Comparison of ENCODE assay signal across 1 cellular context in the genomic region with DNA sequence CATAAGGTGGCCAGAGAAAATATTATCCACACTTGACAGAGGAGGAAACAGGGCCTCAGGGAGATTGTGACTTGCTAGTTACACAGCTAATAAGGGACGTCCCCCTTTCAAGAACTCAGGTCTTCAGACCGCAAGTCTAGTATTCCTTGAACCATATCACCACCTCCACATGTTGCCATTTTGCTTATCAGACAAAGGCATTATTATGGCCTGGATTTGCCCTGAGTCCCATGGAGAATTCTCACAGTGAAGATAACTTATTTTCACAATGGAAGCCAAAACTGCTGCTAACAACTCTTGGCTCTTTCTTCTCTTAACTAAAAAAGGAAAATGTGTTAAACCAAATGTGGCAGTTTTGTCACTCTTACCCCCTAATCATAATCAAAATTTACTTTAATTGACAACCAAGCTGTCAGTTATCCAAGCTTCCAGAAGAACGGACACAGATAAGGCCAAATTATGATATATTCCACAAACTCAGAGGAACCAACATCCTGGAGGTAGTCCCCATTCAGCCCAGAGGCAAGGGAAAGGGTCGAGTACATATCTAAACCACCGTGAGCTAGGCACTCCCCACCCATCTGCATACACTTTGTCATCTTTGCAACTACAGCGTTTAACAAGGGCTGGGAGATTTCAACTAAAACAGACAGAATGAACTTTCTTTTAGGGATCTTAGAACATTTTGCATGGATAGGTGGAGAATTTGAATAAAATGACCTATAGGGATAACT.
TF ChIP-seq lines count a peak whose summit lies in the region.

No MANE protein-coding gene starts in this region.

TF ChIP-seq in K562, 482 proteins besides CTCF, POLR2A, EP300 and RAD21 (continued from another document and continues in another):
- TF ChIP-seq, protein P1, sequence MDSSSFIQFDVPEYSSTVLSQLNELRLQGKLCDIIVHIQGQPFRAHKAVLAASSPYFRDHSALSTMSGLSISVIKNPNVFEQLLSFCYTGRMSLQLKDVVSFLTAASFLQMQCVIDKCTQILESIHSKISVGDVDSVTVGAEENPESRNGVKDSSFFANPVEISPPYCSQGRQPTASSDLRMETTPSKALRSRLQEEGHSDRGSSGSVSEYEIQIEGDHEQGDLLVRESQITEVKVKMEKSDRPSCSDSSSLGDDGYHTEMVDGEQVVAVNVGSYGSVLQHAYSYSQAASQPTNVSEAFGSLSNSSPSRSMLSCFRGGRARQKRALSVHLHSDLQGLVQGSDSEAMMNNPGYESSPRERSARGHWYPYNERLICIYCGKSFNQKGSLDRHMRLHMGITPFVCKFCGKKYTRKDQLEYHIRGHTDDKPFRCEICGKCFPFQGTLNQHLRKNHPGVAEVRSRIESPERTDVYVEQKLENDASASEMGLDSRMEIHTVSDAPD (CRISPR knock-in tag; IDR thresholded peaks at IDR 0.05) = no peak
- no peak for TF ChIP-seq HDAC3 (IDR thresholded peaks at IDR 0.05; ENCODE audit: borderline replicate concordance, partially characterized antibody)
- TF ChIP-seq, protein P2, sequence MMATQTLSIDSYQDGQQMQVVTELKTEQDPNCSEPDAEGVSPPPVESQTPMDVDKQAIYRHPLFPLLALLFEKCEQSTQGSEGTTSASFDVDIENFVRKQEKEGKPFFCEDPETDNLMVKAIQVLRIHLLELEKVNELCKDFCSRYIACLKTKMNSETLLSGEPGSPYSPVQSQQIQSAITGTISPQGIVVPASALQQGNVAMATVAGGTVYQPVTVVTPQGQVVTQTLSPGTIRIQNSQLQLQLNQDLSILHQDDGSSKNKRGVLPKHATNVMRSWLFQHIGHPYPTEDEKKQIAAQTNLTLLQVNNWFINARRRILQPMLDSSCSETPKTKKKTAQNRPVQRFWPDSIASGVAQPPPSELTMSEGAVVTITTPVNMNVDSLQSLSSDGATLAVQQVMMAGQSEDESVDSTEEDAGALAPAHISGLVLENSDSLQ (IDR thresholded peaks at IDR 0.05) = peak; percentile 44; the same call in 1 of the 2 replicates
- TF ChIP-seq, protein P3, sequence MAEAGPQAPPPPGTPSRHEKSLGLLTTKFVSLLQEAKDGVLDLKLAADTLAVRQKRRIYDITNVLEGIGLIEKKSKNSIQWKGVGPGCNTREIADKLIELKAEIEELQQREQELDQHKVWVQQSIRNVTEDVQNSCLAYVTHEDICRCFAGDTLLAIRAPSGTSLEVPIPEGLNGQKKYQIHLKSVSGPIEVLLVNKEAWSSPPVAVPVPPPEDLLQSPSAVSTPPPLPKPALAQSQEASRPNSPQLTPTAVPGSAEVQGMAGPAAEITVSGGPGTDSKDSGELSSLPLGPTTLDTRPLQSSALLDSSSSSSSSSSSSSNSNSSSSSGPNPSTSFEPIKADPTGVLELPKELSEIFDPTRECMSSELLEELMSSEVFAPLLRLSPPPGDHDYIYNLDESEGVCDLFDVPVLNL (CRISPR knock-in tag; IDR thresholded peaks at IDR 0.05; ENCODE audit: low read depth) = no peak
- no peak for TF ChIP-seq ETV6 (IDR thresholded peaks at IDR 0.05; ENCODE audit: borderline replicate concordance in 1 of 2, low read depth in 2 of 2, low read length in 1 of 2)
- TF ChIP-seq ETV6 (CRISPR knock-in tag; IDR thresholded peaks at IDR 0.05; ENCODE audit: borderline replicate concordance) = no peak
- TF ChIP-seq EHMT2 (IDR thresholded peaks at IDR 0.05) = peak; percentile 71
- TF ChIP-seq RCOR1 (IDR thresholded peaks at IDR 0.05; ENCODE audit: borderline replicate concordance in 1 of 2, low read depth in 2 of 2, low read length in 2 of 2) = peak in 1 of 2 experiments; percentile 87; a peak in 2 of 4 replicates
- TF ChIP-seq ZNF140 (CRISPR knock-in tag; IDR thresholded peaks at IDR 0.05) = no peak
- TF ChIP-seq RUNX1 (IDR thresholded peaks at IDR 0.05; ENCODE audit: low read depth) = peak; percentile 64; the same call in 1 of the 2 replicates
- TF ChIP-seq NFIX (CRISPR knock-in tag; IDR thresholded peaks at IDR 0.05; ENCODE audit: low read depth) = no peak
- TF ChIP-seq, protein P4, sequence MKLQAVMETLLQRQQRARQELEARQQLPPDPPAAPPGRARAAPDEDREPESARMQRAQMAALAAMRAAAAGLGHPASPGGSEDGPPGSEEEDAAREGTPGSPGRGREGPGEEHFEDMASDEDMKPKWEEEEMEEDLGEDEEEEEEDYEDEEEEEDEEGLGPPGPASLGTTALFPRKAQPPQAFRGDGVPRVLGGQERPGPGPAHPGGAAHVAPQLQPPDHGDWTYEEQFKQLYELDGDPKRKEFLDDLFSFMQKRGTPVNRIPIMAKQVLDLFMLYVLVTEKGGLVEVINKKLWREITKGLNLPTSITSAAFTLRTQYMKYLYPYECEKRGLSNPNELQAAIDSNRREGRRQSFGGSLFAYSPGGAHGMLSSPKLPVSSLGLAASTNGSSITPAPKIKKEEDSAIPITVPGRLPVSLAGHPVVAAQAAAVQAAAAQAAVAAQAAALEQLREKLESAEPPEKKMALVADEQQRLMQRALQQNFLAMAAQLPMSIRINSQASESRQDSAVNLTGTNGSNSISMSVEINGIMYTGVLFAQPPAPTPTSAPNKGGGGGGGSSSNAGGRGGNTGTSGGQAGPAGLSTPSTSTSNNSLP (IDR thresholded peaks at IDR 0.05; ENCODE audit: borderline replicate concordance, low read depth, low read length) = 0 out of 2 replicates have a peak, but pooled peaks have one; percentile 42
- peak; percentile 75; the same call in 1 of the 2 replicates for TF ChIP-seq PML (IDR thresholded peaks at IDR 0.05; ENCODE audit: low read length)
- no peak for TF ChIP-seq STAG1 (CRISPR knock-in tag; IDR thresholded peaks at IDR 0.05; ENCODE audit: borderline replicate concordance)
- TF ChIP-seq ZBTB7A (IDR thresholded peaks at IDR 0.05; ENCODE audit: borderline replicate concordance, control insufficient read depth, low read depth, low read length) = no peak
- TF ChIP-seq, protein P5, sequence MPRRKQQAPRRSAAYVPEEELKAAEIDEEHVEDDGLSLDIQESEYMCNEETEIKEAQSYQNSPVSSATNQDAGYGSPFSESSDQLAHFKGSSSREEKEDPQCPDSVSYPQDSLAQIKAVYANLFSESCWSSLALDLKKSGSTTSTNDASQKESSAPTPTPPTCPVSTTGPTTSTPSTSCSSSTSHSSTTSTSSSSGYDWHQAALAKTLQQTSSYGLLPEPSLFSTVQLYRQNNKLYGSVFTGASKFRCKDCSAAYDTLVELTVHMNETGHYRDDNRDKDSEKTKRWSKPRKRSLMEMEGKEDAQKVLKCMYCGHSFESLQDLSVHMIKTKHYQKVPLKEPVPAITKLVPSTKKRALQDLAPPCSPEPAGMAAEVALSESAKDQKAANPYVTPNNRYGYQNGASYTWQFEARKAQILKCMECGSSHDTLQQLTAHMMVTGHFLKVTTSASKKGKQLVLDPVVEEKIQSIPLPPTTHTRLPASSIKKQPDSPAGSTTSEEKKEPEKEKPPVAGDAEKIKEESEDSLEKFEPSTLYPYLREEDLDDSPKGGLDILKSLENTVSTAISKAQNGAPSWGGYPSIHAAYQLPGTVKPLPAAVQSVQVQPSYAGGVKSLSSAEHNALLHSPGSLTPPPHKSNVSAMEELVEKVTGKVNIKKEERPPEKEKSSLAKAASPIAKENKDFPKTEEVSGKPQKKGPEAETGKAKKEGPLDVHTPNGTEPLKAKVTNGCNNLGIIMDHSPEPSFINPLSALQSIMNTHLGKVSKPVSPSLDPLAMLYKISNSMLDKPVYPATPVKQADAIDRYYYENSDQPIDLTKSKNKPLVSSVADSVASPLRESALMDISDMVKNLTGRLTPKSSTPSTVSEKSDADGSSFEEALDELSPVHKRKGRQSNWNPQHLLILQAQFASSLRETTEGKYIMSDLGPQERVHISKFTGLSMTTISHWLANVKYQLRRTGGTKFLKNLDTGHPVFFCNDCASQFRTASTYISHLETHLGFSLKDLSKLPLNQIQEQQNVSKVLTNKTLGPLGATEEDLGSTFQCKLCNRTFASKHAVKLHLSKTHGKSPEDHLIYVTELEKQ (CRISPR knock-in tag; IDR thresholded peaks at IDR 0.05) = no peak
- TF ChIP-seq, protein P6, sequence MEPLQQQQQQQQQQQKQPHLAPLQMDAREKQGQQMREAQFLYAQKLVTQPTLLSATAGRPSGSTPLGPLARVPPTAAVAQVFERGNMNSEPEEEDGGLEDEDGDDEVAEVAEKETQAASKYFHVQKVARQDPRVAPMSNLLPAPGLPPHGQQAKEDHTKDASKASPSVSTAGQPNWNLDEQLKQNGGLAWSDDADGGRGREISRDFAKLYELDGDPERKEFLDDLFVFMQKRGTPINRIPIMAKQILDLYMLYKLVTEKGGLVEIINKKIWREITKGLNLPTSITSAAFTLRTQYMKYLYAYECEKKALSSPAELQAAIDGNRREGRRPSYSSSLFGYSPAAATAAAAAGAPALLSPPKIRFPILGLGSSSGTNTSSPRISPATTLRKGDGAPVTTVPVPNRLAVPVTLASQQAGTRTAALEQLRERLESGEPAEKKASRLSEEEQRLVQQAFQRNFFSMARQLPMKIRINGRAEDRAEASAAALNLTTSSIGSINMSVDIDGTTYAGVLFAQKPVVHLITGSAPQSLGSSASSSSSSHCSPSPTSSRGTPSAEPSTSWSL (CRISPR knock-in tag; IDR thresholded peaks at IDR 0.05; ENCODE audit: borderline replicate concordance) = no peak
- no peak for TF ChIP-seq HOXB6 (CRISPR knock-in tag; IDR thresholded peaks at IDR 0.05; ENCODE audit: borderline replicate concordance)
- peak; percentile 95 for TF ChIP-seq ARID1B (IDR thresholded peaks at IDR 0.05)
- peak; percentile 72; the same call in 1 of the 2 replicates for TF ChIP-seq NCOA1 (IDR thresholded peaks at IDR 0.05; ENCODE audit: low read depth)
- TF ChIP-seq LEF1 (IDR thresholded peaks at IDR 0.05) = peak; percentile 71
- 0 out of 2 replicates have a peak, but pooled peaks have one; percentile 20 for TF ChIP-seq BHLHE40 (IDR thresholded peaks at IDR 0.05; ENCODE audit: low read length)
- TF ChIP-seq, protein P7, sequence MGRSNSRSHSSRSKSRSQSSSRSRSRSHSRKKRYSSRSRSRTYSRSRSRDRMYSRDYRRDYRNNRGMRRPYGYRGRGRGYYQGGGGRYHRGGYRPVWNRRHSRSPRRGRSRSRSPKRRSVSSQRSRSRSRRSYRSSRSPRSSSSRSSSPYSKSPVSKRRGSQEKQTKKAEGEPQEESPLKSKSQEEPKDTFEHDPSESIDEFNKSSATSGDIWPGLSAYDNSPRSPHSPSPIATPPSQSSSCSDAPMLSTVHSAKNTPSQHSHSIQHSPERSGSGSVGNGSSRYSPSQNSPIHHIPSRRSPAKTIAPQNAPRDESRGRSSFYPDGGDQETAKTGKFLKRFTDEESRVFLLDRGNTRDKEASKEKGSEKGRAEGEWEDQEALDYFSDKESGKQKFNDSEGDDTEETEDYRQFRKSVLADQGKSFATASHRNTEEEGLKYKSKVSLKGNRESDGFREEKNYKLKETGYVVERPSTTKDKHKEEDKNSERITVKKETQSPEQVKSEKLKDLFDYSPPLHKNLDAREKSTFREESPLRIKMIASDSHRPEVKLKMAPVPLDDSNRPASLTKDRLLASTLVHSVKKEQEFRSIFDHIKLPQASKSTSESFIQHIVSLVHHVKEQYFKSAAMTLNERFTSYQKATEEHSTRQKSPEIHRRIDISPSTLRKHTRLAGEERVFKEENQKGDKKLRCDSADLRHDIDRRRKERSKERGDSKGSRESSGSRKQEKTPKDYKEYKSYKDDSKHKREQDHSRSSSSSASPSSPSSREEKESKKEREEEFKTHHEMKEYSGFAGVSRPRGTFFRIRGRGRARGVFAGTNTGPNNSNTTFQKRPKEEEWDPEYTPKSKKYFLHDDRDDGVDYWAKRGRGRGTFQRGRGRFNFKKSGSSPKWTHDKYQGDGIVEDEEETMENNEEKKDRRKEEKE (IDR thresholded peaks at IDR 0.05; ENCODE audit: borderline replicate concordance in 1 of 2, control insufficient read depth in 1 of 2, low read depth in 2 of 2, low read length in 1 of 2) = no peak
- TF ChIP-seq ZNF212 (CRISPR knock-in tag; IDR thresholded peaks at IDR 0.05) = no peak
- no peak for TF ChIP-seq GABPA (tag; conservative IDR thresholded peaks at IDR 0.05; ENCODE audit: low read depth)
- peak; percentile 49 to 67; a peak in 3 of 4 replicates for TF ChIP-seq FOXK2 (conservative IDR thresholded peaks at IDR 0.05 in 1 of 2, IDR thresholded peaks at IDR 0.05 in 1 of 2; ENCODE audit: low read depth in 2 of 2)
- no peak for TF ChIP-seq ZNF184 (CRISPR knock-in tag; IDR thresholded peaks at IDR 0.05)
- TF ChIP-seq SOX6 (IDR thresholded peaks at IDR 0.05) = peak; percentile 92
- TF ChIP-seq ZSCAN32 (CRISPR knock-in tag; IDR thresholded peaks at IDR 0.05) = no peak
- peak; percentile 69; the same call in 1 of the 2 replicates for TF ChIP-seq FOXM1 (IDR thresholded peaks at IDR 0.05; ENCODE audit: low read depth)
- no peak for TF ChIP-seq FOXM1 (CRISPR knock-in tag; IDR thresholded peaks at IDR 0.05; ENCODE audit: low read depth)
- TF ChIP-seq ZNF431 (CRISPR knock-in tag; IDR thresholded peaks at IDR 0.05) = no peak
- peak; percentile 72 for TF ChIP-seq NFIC (IDR thresholded peaks at IDR 0.05)
- TF ChIP-seq FOXK1 (CRISPR knock-in tag; IDR thresholded peaks at IDR 0.05; ENCODE audit: borderline replicate concordance) = no peak
- peak; percentile 91 for TF ChIP-seq DPF2 (IDR thresholded peaks at IDR 0.05)
- TF ChIP-seq, protein P8, sequence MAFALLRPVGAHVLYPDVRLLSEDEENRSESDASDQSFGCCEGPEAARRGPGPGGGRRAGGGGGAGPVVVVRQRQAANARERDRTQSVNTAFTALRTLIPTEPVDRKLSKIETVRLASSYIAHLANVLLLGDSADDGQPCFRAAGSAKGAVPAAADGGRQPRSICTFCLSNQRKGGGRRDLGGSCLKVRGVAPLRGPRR (CRISPR knock-in tag; IDR thresholded peaks at IDR 0.05) = no peak
- no peak for TF ChIP-seq ZKSCAN3 (CRISPR knock-in tag; IDR thresholded peaks at IDR 0.05)
- TF ChIP-seq, protein P9, sequence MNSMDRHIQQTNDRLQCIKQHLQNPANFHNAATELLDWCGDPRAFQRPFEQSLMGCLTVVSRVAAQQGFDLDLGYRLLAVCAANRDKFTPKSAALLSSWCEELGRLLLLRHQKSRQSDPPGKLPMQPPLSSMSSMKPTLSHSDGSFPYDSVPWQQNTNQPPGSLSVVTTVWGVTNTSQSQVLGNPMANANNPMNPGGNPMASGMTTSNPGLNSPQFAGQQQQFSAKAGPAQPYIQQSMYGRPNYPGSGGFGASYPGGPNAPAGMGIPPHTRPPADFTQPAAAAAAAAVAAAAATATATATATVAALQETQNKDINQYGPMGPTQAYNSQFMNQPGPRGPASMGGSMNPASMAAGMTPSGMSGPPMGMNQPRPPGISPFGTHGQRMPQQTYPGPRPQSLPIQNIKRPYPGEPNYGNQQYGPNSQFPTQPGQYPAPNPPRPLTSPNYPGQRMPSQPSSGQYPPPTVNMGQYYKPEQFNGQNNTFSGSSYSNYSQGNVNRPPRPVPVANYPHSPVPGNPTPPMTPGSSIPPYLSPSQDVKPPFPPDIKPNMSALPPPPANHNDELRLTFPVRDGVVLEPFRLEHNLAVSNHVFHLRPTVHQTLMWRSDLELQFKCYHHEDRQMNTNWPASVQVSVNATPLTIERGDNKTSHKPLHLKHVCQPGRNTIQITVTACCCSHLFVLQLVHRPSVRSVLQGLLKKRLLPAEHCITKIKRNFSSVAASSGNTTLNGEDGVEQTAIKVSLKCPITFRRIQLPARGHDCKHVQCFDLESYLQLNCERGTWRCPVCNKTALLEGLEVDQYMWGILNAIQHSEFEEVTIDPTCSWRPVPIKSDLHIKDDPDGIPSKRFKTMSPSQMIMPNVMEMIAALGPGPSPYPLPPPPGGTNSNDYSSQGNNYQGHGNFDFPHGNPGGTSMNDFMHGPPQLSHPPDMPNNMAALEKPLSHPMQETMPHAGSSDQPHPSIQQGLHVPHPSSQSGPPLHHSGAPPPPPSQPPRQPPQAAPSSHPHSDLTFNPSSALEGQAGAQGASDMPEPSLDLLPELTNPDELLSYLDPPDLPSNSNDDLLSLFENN (IDR thresholded peaks at IDR 0.05; ENCODE audit: low read depth in 2 of 2, low read length in 2 of 2) = 0 out of 4 replicates have a peak, but pooled peaks of 1 of the 2 experiments have one; percentile 39
- TF ChIP-seq SMARCE1 (IDR thresholded peaks at IDR 0.05) = peak; percentile 81
- peak; percentile 40; the same call in 1 of the 2 replicates for TF ChIP-seq GATAD2B (IDR thresholded peaks at IDR 0.05; ENCODE audit: borderline replicate concordance)
- peak; percentile 40 for TF ChIP-seq ZNF316 (IDR thresholded peaks at IDR 0.05)
- no peak for TF ChIP-seq NRF1 (conservative IDR thresholded peaks at IDR 0.05 in 1 of 2, IDR thresholded peaks at IDR 0.05 in 1 of 2)
- TF ChIP-seq CBFA2T2 (conservative IDR thresholded peaks at IDR 0.05) = peak; percentile 89
